ENCODE assay signal across 19 cellular contexts in the genomic region with DNA sequence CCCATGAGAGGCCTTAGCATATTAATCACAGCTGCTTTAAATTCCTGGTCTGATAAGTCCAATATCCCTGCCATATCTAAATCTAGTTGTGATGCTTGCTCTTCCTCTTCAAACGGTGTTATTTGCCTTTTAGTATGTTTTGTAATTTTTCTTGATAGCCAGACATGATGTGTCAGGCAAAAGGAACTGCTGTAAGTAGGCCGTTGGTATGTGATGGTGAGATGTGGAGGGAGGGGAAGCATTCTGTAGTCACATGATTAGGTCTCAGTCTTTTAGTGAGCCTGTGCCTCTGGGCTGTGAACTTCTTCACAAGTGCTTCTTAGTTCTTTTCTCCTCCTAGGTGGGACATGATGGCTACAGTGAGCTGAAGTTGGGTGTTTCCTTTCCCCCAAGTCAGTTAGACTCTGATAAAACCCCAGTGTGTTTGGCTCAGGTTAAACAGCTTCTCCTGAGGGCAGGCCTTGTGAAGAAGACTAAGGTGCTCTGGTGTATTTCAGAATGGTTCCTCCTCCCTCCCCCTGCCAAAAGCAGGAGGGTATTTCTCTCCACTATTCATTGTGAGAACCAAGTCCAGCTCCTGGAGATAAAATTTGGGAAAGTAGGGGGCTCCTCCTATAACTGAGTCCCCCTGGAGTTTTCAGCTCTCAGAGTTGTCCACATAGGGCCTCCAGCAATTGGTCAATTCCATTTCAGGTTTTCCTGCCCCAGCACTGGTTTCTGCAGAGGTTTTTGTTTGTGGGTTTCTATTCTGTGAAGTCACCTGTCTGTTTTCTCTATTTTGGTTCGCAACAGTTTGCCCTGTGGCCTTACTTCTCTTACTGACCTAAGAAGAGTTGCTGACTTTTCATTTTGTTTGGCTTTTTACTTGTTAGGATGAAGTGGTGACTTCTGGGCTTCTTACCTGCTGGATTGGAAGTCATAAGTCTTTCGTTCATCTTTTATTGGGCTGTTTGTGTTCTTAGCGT.
DNase-seq lines count a peak whose midpoint lies in the region; ATAC-seq, FAIRE-seq and TF ChIP-seq lines count a peak whose summit lies in the region.
"Had no signal": no experiment of that assay in that cellular context is flagged by ENCODE, and none has a peak within 500 bp of the region (broad histone marks: within the 10 kb centered on the region; RNA-seq: fewer than 3 reads in every experiment).

No MANE protein-coding gene starts in this region.

- H2BK120ac ChIP-seq in trophoblast cell (ENCODE audit: insufficient read depth, low read length, poor library complexity) = no peak overlapping the region

- H3K27ac ChIP-seq in foreskin keratinocyte (no peak overlapping the region), trophoblast cell (ENCODE audit: low read depth, low read length) (no peak overlapping the region)
- H3K27ac ChIP-seq: sigmoid colon, stomach, uterus had no signal

- H3K79me2 ChIP-seq in trophoblast cell (ENCODE audit: control insufficient read depth, insufficient read depth, low read length, poor library complexity) = no peaks in the 10 kb centered on the region

- no peak for ATAC-seq in foreskin keratinocyte
- ATAC-seq: left colon had no signal

- H3K36me3 ChIP-seq in trophoblast cell (ENCODE audit: control insufficient read depth in 1 of 2, insufficient read depth in 2 of 2, low read length in 2 of 2) = no peaks in the 10 kb centered on the region
- H3K36me3 ChIP-seq: sigmoid colon, stomach, uterus had no signal

- no peak overlapping the region for H4K91ac ChIP-seq in trophoblast cell (ENCODE audit: low read depth, low read length)

- no peak overlapping the region for H3K23ac ChIP-seq in trophoblast cell (ENCODE audit: low read length)

- no peak for TF ChIP-seq CTCF in foreskin keratinocyte (conservative IDR thresholded peaks at IDR 0.05)

- no peak overlapping the region for H3K18ac ChIP-seq in trophoblast cell (ENCODE audit: low read length)

- H3K9ac ChIP-seq in trophoblast cell (ENCODE audit: low read length) = no peak overlapping the region

- no peak overlapping the region for H3K14ac ChIP-seq in trophoblast cell (ENCODE audit: low read length)

- H4K8ac ChIP-seq in trophoblast cell (ENCODE audit: low read depth, low read length) = no peak overlapping the region

- no peak for TF ChIP-seq POLR2A in GM12892 (IDR thresholded peaks at IDR 0.05; ENCODE audit: low read depth, low read length)

- no peak overlapping the region for H3K4me3 ChIP-seq in trophoblast cell (ENCODE audit: low read depth, low read length)
- H3K4me3 ChIP-seq: sigmoid colon, stomach, uterus had no signal

- peak; percentile 61 for FAIRE-seq in GM12892 (lab: Jason Lieb, UNC)

- WGBS in trophoblast cell (ENCODE audit: extremely low coverage, insufficient coverage, insufficient read length) = no CpG with 5 or more reads among the region's 5 CpGs

- H3K4me1 ChIP-seq in foreskin keratinocyte (no peaks in the 10 kb centered on the region), trophoblast cell (ENCODE audit: control insufficient read depth in 1 of 2, insufficient read depth in 2 of 2, low read length in 2 of 2) (no peaks in the 10 kb centered on the region)
- H3K4me1 ChIP-seq: sigmoid colon, stomach, uterus had no signal

- H2BK12ac ChIP-seq in trophoblast cell (ENCODE audit: low read length) = no peak overlapping the region

- H3K79me1 ChIP-seq in trophoblast cell (ENCODE audit: low read length) = no peaks in the 10 kb centered on the region

- H3K4ac ChIP-seq in trophoblast cell (ENCODE audit: low read depth, low read length) = no peak overlapping the region

- H2BK5ac ChIP-seq in trophoblast cell (ENCODE audit: low read depth, low read length, poor library complexity) = no peak overlapping the region

- H3K27me3 ChIP-seq in foreskin keratinocyte = peaks cover 52% of the 10 kb centered on the region
- H3K27me3 ChIP-seq in trophoblast cell (ENCODE audit: insufficient read depth, low read length) = no peaks in the 10 kb centered on the region
- H3K27me3 ChIP-seq: sigmoid colon, stomach, uterus had no signal

- DNase-seq in GM12892 (ENCODE audit: insufficient read length) (no peak), OCI-M1 (lab: John Stamatoyannopoulos, UW) (peak; percentile 21), foreskin keratinocyte (peak; percentile 8 to 33), trophoblast cell (peak; percentile 61 to 78), Ammon's horn (ENCODE audit: low spot score) (no peak), RKO (ENCODE audit: low spot score) (no peak), SHP77 (lab: John Stamatoyannopoulos, UW) (no peak)
- DNase-seq: activated CD4-positive, CD25-positive, alpha-beta regulatory T cell treated with anti-CD3 and anti-CD28 coated beads, Interleukin-2, amount 50 U/mL, for 72 hours; activated effector memory CD4-positive, alpha-beta T cell treated with Interleukin-2 at 50 U/mL for 16 hours; endodermal cell; foreskin melanocyte; left colon; NCI-H2029 treated with DMSO at 0.1 percent for 48 hours; NCI-H510A treated with DMSO at 0.1 percent for 48 hours; SHP77 treated with DMSO at 0.1 percent for 48 hours; sigmoid colon; stimulated activated CD4-positive, alpha-beta T cell treated with anti-CD3 and anti-CD28 coated beads, Interleukin-1b, Interleukin-23, amount 100 ng/mL, for 48 hours; stomach; uterus had no signal

- no peaks in the 10 kb centered on the region for H3K9me3 ChIP-seq in trophoblast cell (ENCODE audit: insufficient read depth, low read depth, low read length)
- H3K9me3 ChIP-seq: sigmoid colon, stomach, uterus had no signal

- H4K12ac ChIP-seq in trophoblast cell (ENCODE audit: low read depth, low read length) = no peak overlapping the region

- no peak overlapping the region for H2AK5ac ChIP-seq in trophoblast cell (ENCODE audit: low read length)

- no peak overlapping the region for H3K4me2 ChIP-seq in trophoblast cell (ENCODE audit: low read length)

- no peak overlapping the region for H2AFZ ChIP-seq in trophoblast cell (ENCODE audit: insufficient read depth, low read length, poor library complexity)

Comparison
In these comparisons a context has a peak if more than half of its experiments do, and no peak if none do; other contexts are left out.
1. DNase-seq: peak in OCI-M1 (single experiment), foreskin keratinocyte (2 of 2) and trophoblast cell (2 of 2); none in GM12892 (single experiment), Ammon's horn (single experiment), RKO (single experiment) and SHP77 (0 of 2).